8 cellular contexts compared by ENCODE assay signal in the genomic region with DNA sequence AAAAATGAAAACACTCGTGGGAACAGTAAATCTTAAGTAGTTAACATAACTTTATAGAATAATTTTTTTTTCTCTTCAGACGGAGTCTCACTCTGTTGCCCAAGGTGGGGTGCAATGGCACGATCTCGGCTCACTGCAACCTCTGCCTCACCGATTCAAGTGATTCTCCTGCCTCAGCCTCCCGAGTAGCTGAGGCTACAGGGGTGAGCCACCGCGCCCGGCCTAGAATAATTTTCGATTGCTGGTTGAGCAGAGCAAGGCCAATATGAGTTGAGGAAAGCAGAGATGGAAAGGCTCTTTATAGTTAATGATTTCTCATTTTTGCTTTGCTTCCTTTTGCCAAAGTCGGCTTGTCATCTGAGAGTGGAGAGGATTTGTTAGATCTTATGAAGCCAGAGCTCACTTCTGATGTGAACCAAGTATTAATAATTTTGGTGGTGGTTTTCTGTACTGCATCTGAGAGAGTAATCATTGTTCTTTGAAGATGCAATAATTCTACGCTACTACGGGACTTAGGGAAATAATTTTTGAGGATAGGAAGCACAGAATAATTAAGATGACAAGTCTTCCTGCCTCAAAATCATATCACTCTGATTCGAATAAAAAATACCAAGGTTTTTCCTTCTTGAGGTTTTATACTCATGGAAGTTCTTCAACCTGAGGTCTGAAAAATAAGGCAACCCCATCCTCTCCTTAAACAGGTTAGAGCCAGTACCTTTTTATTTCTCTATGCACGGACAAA. TPM values are rescaled to one million over a fixed set of nuclear protein-coding genes. Genes with fewer than 3 reads are reported as not detected.
DNase-seq lines count a peak whose midpoint lies in the region; ATAC-seq and TF ChIP-seq lines count a peak whose summit lies in the region.

No MANE protein-coding gene starts in this region.

- no peak for TF ChIP-seq POLR2A in erythroblast (IDR thresholded peaks at IDR 0.05; ENCODE audit: low read length)

- POLR2A ChIA-PET in Panc1 (lab: Charles Lee) = interaction anchor here (0.6 kb wide), 2 partner anchors 11 to 124 kb away, joined by 3 read pairs; no protein-coding TSS in a partner anchor

- H3K36me3 ChIP-seq in GM06990 (ENCODE audit: control insufficient read depth, insufficient read depth, low read length) = no peaks in the 10 kb centered on the region
- no peaks in the 10 kb centered on the region; the same call in 1 of the 2 replicates for H3K36me3 ChIP-seq in Panc1 (ENCODE audit: control insufficient read depth, insufficient read depth, low read length)

- H3K27ac ChIP-seq in Panc1 (ENCODE audit: low read length) = peak overlapping the region; percentile 94

- no peaks in the 10 kb centered on the region for H3K27me3 ChIP-seq in GM06990 (replicated peaks; ENCODE audit: control insufficient read depth, insufficient read depth, low read length)
- no peaks in the 10 kb centered on the region for H3K27me3 ChIP-seq in Panc1 (ENCODE audit: control insufficient read depth, insufficient read depth, low read length)

- peaks cover 20% of the 10 kb centered on the region; the same call in 1 of the 2 replicates for H3K4me1 ChIP-seq in Panc1 (ENCODE audit: control insufficient read depth, insufficient read depth, low read length)

- H3K4me3 ChIP-seq in GM06990 (replicated peaks; ENCODE audit: low read depth, low read length) (peak overlapping the region; percentile 86), Panc1 (ENCODE audit: low read depth in 2 of 2, low read length in 2 of 2) (peak overlapping the region; percentile 80 to 91; a peak in 3 of 4 replicates)

- no peak for ATAC-seq in Panc1

- no peak for TF ChIP-seq CTCF in GM06990 (IDR thresholded peaks at IDR 0.05; ENCODE audit: insufficient read depth, low read length, poor library complexity, severe bottlenecking)
- TF ChIP-seq CTCF in Panc1 (IDR thresholded peaks at IDR 0.05) = no peak

- intact Hi-C loops in Panc1 (cut with micrococcal nuclease; ENCODE audit: unreplicated experiment) = loop anchor here (10.0 kb wide), 1 partner anchor 62 kb away; no protein-coding TSS in a partner anchor

- CTCF ChIA-PET in Panc1 (lab: Charles Lee) = no interaction called here

- DNase-seq in GM06990 (ENCODE audit: extremely low read depth, insufficient read length) = no peak
- no peak for DNase-seq in Panc1 (ENCODE audit: low read depth, low spot score)
- DNase-seq in erythroblast (lab: John Stamatoyannopoulos, UW) = peak; percentile 20 to 32
- peak; percentile 26 for DNase-seq in retina
- no peak for DNase-seq in RPMI8226
- DNase-seq in HPDE6-E6E7 (ENCODE audit: extremely low spot score) = no peak
- no peak for DNase-seq in HuH-7 (ENCODE audit: low spot score)
- DNase-seq in NCI-H2196 (lab: John Stamatoyannopoulos, UW; ENCODE audit: unreplicated experiment) = no peak

- in situ Hi-C loops in Panc1 (cut with HindIII; ENCODE audit: low pct_unique_long_range_greater_than_20kb, low sequenced_read_pairs) = no loop called here

- no peaks in the 10 kb centered on the region for H3K9me3 ChIP-seq in Panc1 (ENCODE audit: control insufficient read depth, insufficient read depth, low read depth, low read length)

- BruUV-seq in Panc1 (replicated peaks; lab: Mats Ljungman, UMichigan) = no TSS peak

RNA-seq across cellular contexts. Expression of gene GOLM2, which starts 1.5 kb away (rescaled TPM):
- total RNA-seq in Panc1 (2021; ENCODE audit: unreplicated experiment) = 79.9 TPM
- polyA plus RNA-seq in Panc1 (2012; ENCODE audit: insufficient read length) = 58.8 TPM

Comparison
In these comparisons a context has a peak if more than half of its experiments do, and no peak if none do; other contexts are left out.
1. DNase-seq: peak in erythroblast (2 of 2) and retina (single experiment); none in GM06990 (single experiment), Panc1 (single experiment), RPMI8226 (single experiment), HPDE6-E6E7 (single experiment), HuH-7 (single experiment) and NCI-H2196 (single experiment).